ENCODE assay signal across 12 cellular contexts in the genomic region with DNA sequence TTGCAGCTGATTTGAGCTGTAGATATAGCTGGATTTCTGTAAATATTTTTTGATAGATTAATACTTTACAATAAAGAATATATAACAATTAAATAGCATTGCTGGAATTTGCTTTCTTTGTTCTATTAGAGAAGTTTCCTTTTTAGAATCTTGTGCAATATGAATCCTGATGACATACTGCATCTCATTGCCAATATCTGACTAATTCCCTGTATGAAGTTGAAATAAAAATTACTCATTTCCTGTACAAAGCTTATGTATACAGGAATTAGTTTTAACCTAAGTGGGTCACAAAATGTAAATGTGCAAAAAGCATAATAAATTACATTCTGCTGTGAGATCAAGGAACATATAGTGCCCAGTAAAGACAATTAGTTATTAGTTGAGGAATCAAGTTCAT.
A peak's percentile ranks its signal among the peaks of the same experiment; 100 is the strongest.
DNase-seq lines count a peak whose midpoint lies in the region; ATAC-seq and TF ChIP-seq lines count a peak whose summit lies in the region.
"Had no signal": no experiment of that assay in that cellular context is flagged by ENCODE, and none has a peak within 500 bp of the region (broad histone marks: within the 10 kb centered on the region; RNA-seq: fewer than 3 reads in every experiment).

No MANE protein-coding gene starts in this region.

- H3K27ac ChIP-seq in PC-9 (0 out of 2 replicates have a peak overlapping the region, but pooled peaks have one; percentile 16), lower lobe of right lung (no peak overlapping the region)

- peak overlapping the region; percentile 48 for H3K27ac Mint-ChIP-seq in osteocyte (ENCODE audit: unreplicated experiment)
- H3K27ac Mint-ChIP-seq: activated naive CD4-positive, alpha-beta T cell treated with anti-CD3 and anti-CD28 coated beads, Interleukin-2, amount 50 U/mL, for 24 hours had no signal

- H3F3A ChIP-seq in PC-9 (ENCODE audit: insufficient read depth, low read depth) = no peaks in the 10 kb centered on the region

- H4K20me1 ChIP-seq in PC-9 (ENCODE audit: insufficient read depth) = no peaks in the 10 kb centered on the region

- POLR2A ChIA-PET in PC-9 (lab: Charles Lee; ENCODE audit: unreplicated experiment) = no interaction called here

- BruUV-seq in PC-9 (replicated peaks; lab: Mats Ljungman, UMichigan) = no TSS peak

- H3K9me2 ChIP-seq in PC-9 (ENCODE audit: insufficient read depth) = no peaks in the 10 kb centered on the region

- H3K27me3 ChIP-seq in PC-9 (ENCODE audit: insufficient read depth, low read depth) (no peaks in the 10 kb centered on the region), lower lobe of right lung (ENCODE audit: low read depth) (no peaks in the 10 kb centered on the region)

- no peaks in the 10 kb centered on the region for H3K36me3 Mint-ChIP-seq in osteocyte (ENCODE audit: unreplicated experiment)
- H3K36me3 Mint-ChIP-seq: activated naive CD4-positive, alpha-beta T cell treated with anti-CD3 and anti-CD28 coated beads, Interleukin-2, amount 50 U/mL, for 24 hours had no signal

- intact Hi-C loops in PC-9 (cut with micrococcal nuclease; ENCODE audit: unreplicated experiment) = no loop called here
- intact Hi-C loops in lower lobe of right lung (cut with DNase I) = no loop called here

- no peak for ATAC-seq in HG02852 (IDR thresholded peaks at IDR 0.05; ENCODE audit: unreplicated experiment)
- no peak for ATAC-seq in GM21723 (IDR thresholded peaks at IDR 0.05; ENCODE audit: unreplicated experiment)
- no peak for ATAC-seq in lower lobe of right lung

- H3K9me3 ChIP-seq in PC-9 (ENCODE audit: insufficient read depth, low read depth) = no peaks in the 10 kb centered on the region
- H3K9me3 ChIP-seq in lower lobe of right lung = no peaks in the 10 kb centered on the region

- no peaks in the 10 kb centered on the region for H3K79me2 ChIP-seq in PC-9 (ENCODE audit: low read depth)

- no peak overlapping the region for H2AFZ ChIP-seq in PC-9

- no peaks in the 10 kb centered on the region for H3K9me3 Mint-ChIP-seq in osteocyte (ENCODE audit: unreplicated experiment)

- H3K4me1 Mint-ChIP-seq in osteocyte (ENCODE audit: unreplicated experiment) = peaks cover 16% of the 10 kb centered on the region
- H3K4me1 Mint-ChIP-seq: activated naive CD4-positive, alpha-beta T cell treated with anti-CD3 and anti-CD28 coated beads, Interleukin-2, amount 50 U/mL, for 24 hours had no signal

- H3K4me3 Mint-ChIP-seq in osteocyte (ENCODE audit: unreplicated experiment) = no peak overlapping the region
- H3K4me3 Mint-ChIP-seq: activated naive CD4-positive, alpha-beta T cell treated with anti-CD3 and anti-CD28 coated beads, Interleukin-2, amount 50 U/mL, for 24 hours had no signal

- CTCF ChIA-PET in PC-9 (lab: Charles Lee) = no interaction called here

- no peak overlapping the region for H3K4me3 ChIP-seq in PC-9
- no peak overlapping the region for H3K4me3 ChIP-seq in lower lobe of right lung

- TF ChIP-seq CTCF in PC-9 (conservative IDR thresholded peaks at IDR 0.05) = no peak
- TF ChIP-seq CTCF in osteocyte (IDR thresholded peaks at IDR 0.05) = no peak
- TF ChIP-seq CTCF in lower lobe of right lung (IDR thresholded peaks at IDR 0.05) = no peak

- no peaks in the 10 kb centered on the region for H3K4me1 ChIP-seq in PC-9 (replicated peaks; ENCODE audit: insufficient read depth)
- no peaks in the 10 kb centered on the region for H3K4me1 ChIP-seq in lower lobe of right lung

- H3K4me2 ChIP-seq in PC-9 = no peak overlapping the region

- no peaks in the 10 kb centered on the region for H3K36me3 ChIP-seq in PC-9 (ENCODE audit: low read depth)
- no peaks in the 10 kb centered on the region for H3K36me3 ChIP-seq in lower lobe of right lung

- DNase-seq in EH (ENCODE audit: low read depth) (peak; percentile 77), PC-9 (no peak), dermis blood vessel endothelial cell (peak; percentile 78), osteocyte (ENCODE audit: extremely low spot score, unreplicated experiment) (no peak), lower lobe of right lung (no peak)
- no peak for DNase-seq in activated naive CD4-positive, alpha-beta T cell treated with anti-CD3 and anti-CD28 coated beads, Interleukin-2, amount 50 U/mL, for 16 hours
- DNase-seq: activated CD8-positive, alpha-beta memory T cell treated with anti-CD3 and anti-CD28 coated beads for 24 hours; DMS79; T-helper 9 cell had no signal

- H3K27me3 Mint-ChIP-seq in osteocyte (ENCODE audit: unreplicated experiment) = no peaks in the 10 kb centered on the region
- H3K27me3 Mint-ChIP-seq: activated naive CD4-positive, alpha-beta T cell treated with anti-CD3 and anti-CD28 coated beads, Interleukin-2, amount 50 U/mL, for 24 hours had no signal

Comparison
In these comparisons a context has a peak if more than half of its experiments do, and no peak if none do; other contexts are left out.
1. DNase-seq: peak in EH (single experiment) and dermis blood vessel endothelial cell (single experiment); none in PC-9 (0 of 2), osteocyte (single experiment), lower lobe of right lung (single experiment) and activated naive CD4-positive, alpha-beta T cell treated with anti-CD3 and anti-CD28 coated beads, Interleukin-2, amount 50 U/mL, for 16 hours (single experiment).